ENCODE assay signal across 1 cellular context in the genomic region with DNA sequence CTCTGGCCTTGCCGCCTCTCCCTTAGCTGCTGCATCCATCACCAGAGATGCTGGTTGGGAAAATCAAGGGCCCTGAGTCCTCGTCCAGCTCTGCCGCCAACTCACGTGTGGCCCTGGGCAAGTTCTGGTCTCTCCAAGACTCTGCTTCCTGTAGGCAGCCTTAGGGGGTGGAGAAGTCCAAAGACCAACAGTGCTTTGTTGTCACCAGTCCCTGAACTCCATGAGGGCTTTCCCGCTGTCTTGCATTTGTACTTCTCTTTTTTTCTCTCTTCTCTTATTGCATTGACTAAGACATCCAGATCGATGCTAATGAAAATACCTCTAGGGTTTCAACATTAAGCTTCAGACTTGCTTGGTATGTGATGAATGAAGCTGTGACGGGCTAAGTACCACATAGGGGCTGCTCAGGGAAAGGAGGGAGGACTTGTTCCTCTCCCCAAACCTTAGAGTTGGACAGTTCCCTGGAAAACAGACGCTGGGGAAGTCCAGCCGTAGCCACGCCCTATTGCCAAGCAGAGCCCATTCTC.
TF ChIP-seq lines count a peak whose summit lies in the region.

No MANE protein-coding gene starts in this region.

TF ChIP-seq in IMR-90, 13 proteins besides CTCF, POLR2A, EP300 and RAD21:
- TF ChIP-seq MAFK (IDR thresholded peaks at IDR 0.05; ENCODE audit: low read depth, low read length) = no peak
- TF ChIP-seq CHD1 (IDR thresholded peaks at IDR 0.05; ENCODE audit: low read depth, low read length) = no peak
- TF ChIP-seq RFX5 (IDR thresholded peaks at IDR 0.05; ENCODE audit: low read depth, low read length) = no peak
- no peak for TF ChIP-seq MXI1 (IDR thresholded peaks at IDR 0.05; ENCODE audit: borderline replicate concordance, low read depth, low read length)
- TF ChIP-seq FOS (IDR thresholded peaks at IDR 0.05; ENCODE audit: low read depth, low read length) = no peak
